ENCODE assay signal across 8 cellular contexts in the genomic region with DNA sequence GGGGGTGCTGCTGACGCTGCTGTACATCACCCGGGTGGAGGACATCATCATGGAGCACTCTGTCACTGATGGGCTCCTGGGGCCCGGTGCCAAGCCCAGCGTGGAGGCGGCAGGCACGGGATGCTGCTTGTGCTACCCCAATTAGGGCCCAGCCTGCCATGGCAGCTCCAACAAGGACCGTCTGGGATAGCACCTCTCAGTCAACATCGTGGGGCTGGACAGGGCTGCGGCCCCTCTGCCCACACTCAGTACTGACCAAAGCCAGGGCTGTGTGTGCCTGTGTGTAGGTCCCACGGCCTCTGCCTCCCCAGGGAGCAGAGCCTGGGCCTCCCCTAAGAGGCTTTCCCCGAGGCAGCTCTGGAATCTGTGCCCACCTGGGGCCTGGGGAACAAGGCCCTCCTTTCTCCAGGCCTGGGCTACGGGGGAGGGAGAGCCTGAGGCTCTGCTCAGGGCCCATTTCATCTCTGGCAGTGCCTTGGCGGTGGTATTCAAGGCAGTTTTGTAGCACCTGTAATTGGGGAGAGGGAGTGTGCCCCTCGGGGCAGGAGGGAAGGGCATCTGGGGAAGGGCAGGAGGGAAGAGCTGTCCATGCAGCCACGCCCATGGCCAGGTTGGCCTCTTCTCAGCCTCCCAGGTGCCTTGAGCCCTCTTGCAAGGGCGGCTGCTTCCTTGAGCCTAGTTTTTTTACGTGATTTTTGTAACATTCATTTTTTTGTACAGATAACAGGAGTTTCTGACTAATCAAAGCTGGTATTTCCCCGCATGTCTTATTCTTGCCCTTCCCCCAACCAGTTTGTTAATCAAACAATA. TPM values are rescaled to one million over a fixed set of nuclear protein-coding genes. Genes with fewer than 3 reads are reported as not detected.
DNase-seq lines count a peak whose midpoint lies in the region; ATAC-seq and TF ChIP-seq lines count a peak whose summit lies in the region.

No MANE protein-coding gene starts in this region.

- H3K4me3 Mint-ChIP-seq in Calu3 (ENCODE audit: low read depth, unreplicated experiment), result no peak overlapping the region

- POLR2A ChIA-PET in OCI-LY7 (lab: Charles Lee), result interaction anchor here (0.7 kb wide), 3 partner anchors 57 to 210 kb away, joined by 3 to 6 read pairs (median 4); no protein-coding TSS in a partner anchor

- peak overlapping the region; percentile 33 for H3K27ac Mint-ChIP-seq in Calu3 (ENCODE audit: unreplicated experiment)

- BruUV-seq in Calu3 (replicated peaks; lab: Mats Ljungman, UMichigan), result TSS peak; percentile 42
- no TSS peak for BruUV-seq in OCI-LY7 (replicated peaks; lab: Mats Ljungman, UMichigan)

- intact Hi-C loops in Calu3 (cut with micrococcal nuclease; ENCODE audit: unreplicated experiment), result no loop called here
- intact Hi-C loops in OCI-LY7 (cut with micrococcal nuclease; ENCODE audit: unreplicated experiment), result loop anchor here (1.0 kb wide), 2 partner anchors 100 to 270 kb away; no protein-coding TSS in a partner anchor
- intact Hi-C loops in esophagus squamous epithelium (cut with DNase I), result loop anchor here (5.0 kb wide), 2 partner anchors 80 to 95 kb away; no protein-coding TSS in a partner anchor

- TF ChIP-seq CTCF in Calu3 (IDR thresholded peaks at IDR 0.05; ENCODE audit: unreplicated experiment) (no peak), OCI-LY7 (conservative IDR thresholded peaks at IDR 0.05; ENCODE audit: low read length) (no peak), esophagus squamous epithelium (IDR thresholded peaks at IDR 0.05) (no peak), osteoblast (IDR thresholded peaks at IDR 0.05; ENCODE audit: extremely low read depth, low read depth, low read length) (no peak)

- DNase-seq in Calu3 (no peak), OCI-LY7 (ENCODE audit: low spot score) (no peak), esophagus squamous epithelium (lab: John Stamatoyannopoulos, UW) (no peak), osteoblast (ENCODE audit: insufficient read length, low spot score, missing footprints) (peak; percentile 55), NCI-H2107 treated with DMSO at 0.1 percent for 48 hours (lab: John Stamatoyannopoulos, UW; ENCODE audit: unreplicated experiment) (no peak)

- H3K4me2 ChIP-seq in OCI-LY7 (ENCODE audit: low read length) (peak overlapping the region; percentile 55), osteoblast (ENCODE audit: insufficient read depth, low read length) (no peak overlapping the region)

- no peaks in the 10 kb centered on the region for H3K9me2 ChIP-seq in OCI-LY7 (ENCODE audit: insufficient read depth, low read length)

- CTCF ChIA-PET in Calu3 (lab: Charles Lee) (interaction anchor here (0.5 to 0.7 kb wide), 2 partner anchors 15 to 1572 kb away, joined by 3 to 10 read pairs; no protein-coding TSS in a partner anchor), OCI-LY7 (lab: Charles Lee; ENCODE audit: unreplicated experiment) (interaction anchor here (0.6 kb wide), 2 partner anchors 15 to 83 kb away, joined by 7 read pairs; no protein-coding TSS in a partner anchor)

- no peak overlapping the region for H3K27ac ChIP-seq in OCI-LY7 (ENCODE audit: low read depth, low read length, poor library complexity, severe bottlenecking)
- H3K27ac ChIP-seq in esophagus squamous epithelium, result peak overlapping the region; percentile 13 to 67 (median 62)
- H3K27ac ChIP-seq in osteoblast (ENCODE audit: low read depth, low read length), result no peak overlapping the region

- no peaks in the 10 kb centered on the region for H3K4me1 Mint-ChIP-seq in Calu3 (ENCODE audit: low read depth, unreplicated experiment)

- H3K27me3 ChIP-seq in esophagus squamous epithelium, result no peaks in the 10 kb centered on the region
- H3K27me3 ChIP-seq in osteoblast (ENCODE audit: insufficient read depth, low read length), result peaks cover 28% of the 10 kb centered on the region

- no peaks in the 10 kb centered on the region for H4K20me1 ChIP-seq in OCI-LY7 (ENCODE audit: insufficient read depth, low read length)
- H4K20me1 ChIP-seq in osteoblast (ENCODE audit: insufficient read depth, low read length), result no peaks in the 10 kb centered on the region

- peaks cover 37% of the 10 kb centered on the region for H3K36me3 Mint-ChIP-seq in Calu3 (ENCODE audit: insufficient read depth, unreplicated experiment)

- H2AFZ ChIP-seq in OCI-LY7 (ENCODE audit: low read length), result peak overlapping the region; percentile 68; the same call in 1 of the 2 replicates
- H2AFZ ChIP-seq in osteoblast (ENCODE audit: low read length), result no peak overlapping the region

- WGBS in esophagus squamous epithelium, 2 donors, result 45 to 56% methylated on average over 5 of the region's 18 CpGs

- H3K9me3 ChIP-seq in OCI-LY7 (ENCODE audit: low read length) (no peaks in the 10 kb centered on the region), esophagus squamous epithelium (no peaks in the 10 kb centered on the region), osteoblast (ENCODE audit: low read depth, low read length) (no peaks in the 10 kb centered on the region)

- peaks cover 5% of the 10 kb centered on the region for H3K4me1 ChIP-seq in OCI-LY7 (ENCODE audit: insufficient read depth, low read length, poor library complexity, severe bottlenecking)
- peaks cover 0 to 18% (median 9%) of the 10 kb centered on the region in 3 donors for H3K4me1 ChIP-seq in esophagus squamous epithelium
- no peaks in the 10 kb centered on the region for H3K4me1 ChIP-seq in osteoblast (ENCODE audit: insufficient read depth, low read length)

- H3K9me3 Mint-ChIP-seq in Calu3 (ENCODE audit: low read depth, unreplicated experiment), result no peaks in the 10 kb centered on the region

- H3K27me3 Mint-ChIP-seq in Calu3 (ENCODE audit: unreplicated experiment), result no peaks in the 10 kb centered on the region

- H3K4me3 ChIP-seq in OCI-LY7 (ENCODE audit: low read depth, low read length, poor library complexity, severe bottlenecking), result no peak overlapping the region
- no peak overlapping the region for H3K4me3 ChIP-seq in esophagus squamous epithelium
- no peak overlapping the region for H3K4me3 ChIP-seq in osteoblast (ENCODE audit: insufficient read depth, low read length)

- no peak for TF ChIP-seq POLR2A in esophagus squamous epithelium (IDR thresholded peaks at IDR 0.05)

- H3K36me3 ChIP-seq in OCI-LY7 (ENCODE audit: insufficient read depth, low read length) (no peaks in the 10 kb centered on the region), esophagus squamous epithelium (peaks cover 0 to 14% (median 0%) of the 10 kb centered on the region in 3 donors), osteoblast (ENCODE audit: insufficient read depth, low read length) (no peaks in the 10 kb centered on the region)

- ATAC-seq in HG02970 (IDR thresholded peaks at IDR 0.05; ENCODE audit: low FRiP score, unreplicated experiment), result no peak
- no peak for ATAC-seq in HG03139 (IDR thresholded peaks at IDR 0.05; ENCODE audit: unreplicated experiment)
- no peak for ATAC-seq in HG03442 (IDR thresholded peaks at IDR 0.05; ENCODE audit: unreplicated experiment)

- H3K79me2 ChIP-seq in OCI-LY7 (ENCODE audit: insufficient read depth, low read depth, low read length), result no peaks in the 10 kb centered on the region
- no peaks in the 10 kb centered on the region for H3K79me2 ChIP-seq in osteoblast (ENCODE audit: insufficient read depth, low read length)

RNA-seq across cellular contexts. Expression of a gene that starts 55.8 kb away (rescaled TPM):
- total RNA-seq in Calu3 (2022), result 137 and 165 TPM in 2 replicates
- 1.9 and 2.4 TPM in 2 replicates for total RNA-seq in OCI-LY7 (2014; rRNA removed; shearing (Covaris generic))
- 3.1 and 4.0 TPM in 2 replicates for total RNA-seq in OCI-LY7 (2022)
- 10 to 100 TPM in 3 of 4 donors, 1 to 10 TPM in 1; 3.6 to 24.0 (median 18.5) TPM for total RNA-seq in esophagus squamous epithelium
- total RNA-seq in osteoblast, result 0.59 and 0.72 TPM in 2 replicates

Comparison
In these comparisons a context has a peak if more than half of its experiments do, and no peak if none do; other contexts are left out.
1. H3K27ac ChIP-seq: peak in esophagus squamous epithelium (4 of 4); none in OCI-LY7 (single experiment) and osteoblast (single experiment).